Comparison of ENCODE assay signal across 16 cellular contexts in genomic region chr1:7552402-7552801, GRCh38.
A peak's percentile ranks its signal among the peaks of the same experiment; 100 is the strongest.
DNase-seq lines count a peak whose midpoint lies in the region; ATAC-seq and TF ChIP-seq lines count a peak whose summit lies in the region.
"Had no signal": no experiment of that assay in that cellular context is flagged by ENCODE, and none has a peak within 500 bp of the region (broad histone marks: within the 10 kb centered on the region; RNA-seq: fewer than 3 reads in every experiment).

No MANE protein-coding gene starts in this region.

- peak; percentile 23 for DNase-seq in EL
- peak in 1 of 4 donors; percentile 27 for DNase-seq in body of pancreas
- peak; percentile 86 for DNase-seq in islet precursor cell
- DNase-seq in osteoblast (ENCODE audit: insufficient read length, low spot score, missing footprints) = peak; percentile 92
- no peak for DNase-seq in DMS 273 (lab: John Stamatoyannopoulos, UW; ENCODE audit: unreplicated experiment)
- DNase-seq in ecto neural progenitor cell (ENCODE audit: low spot score) = no peak
- no peak for DNase-seq in inferior parietal cortex (ENCODE audit: extremely low spot score)
- DNase-seq: activated B cell treated with CpG ODN at 0.5 μM for 24 hours, hippocampal formation, midbrain, NCI-H187 treated with DMSO at 0.1 percent for 48 hours, NCI-H524 treated with DMSO at 0.1 percent for 48 hours, OCI-M1, SW 1271 had no signal

- H3K36me3 ChIP-seq in body of pancreas (replicated peaks in 1 of 2; ENCODE audit: insufficient read depth in 1 of 2, low read depth in 2 of 2) (no peaks in the 10 kb centered on the region), osteoblast (ENCODE audit: insufficient read depth, low read length) (no peaks in the 10 kb centered on the region)
- H3K36me3 ChIP-seq: HAP-1 had no signal

- H3K79me2 ChIP-seq in osteoblast (ENCODE audit: insufficient read depth, low read length) = no peaks in the 10 kb centered on the region

- H3K27ac ChIP-seq in body of pancreas = no peak overlapping the region
- H3K27ac ChIP-seq in osteoblast (ENCODE audit: low read depth, low read length) = peak overlapping the region; percentile 28

- H2AFZ ChIP-seq in osteoblast (ENCODE audit: low read length) = peak overlapping the region; percentile 67

- peak; percentile 18 for ATAC-seq in body of pancreas
- no peak for ATAC-seq in HG02885 (IDR thresholded peaks at IDR 0.05; ENCODE audit: poor library complexity, unreplicated experiment)

- TF ChIP-seq CTCF in body of pancreas (IDR thresholded peaks at IDR 0.05) = no peak
- no peak for TF ChIP-seq CTCF in osteoblast (IDR thresholded peaks at IDR 0.05; ENCODE audit: extremely low read depth, low read depth, low read length)

- H3K4me1 ChIP-seq in body of pancreas = peaks cover 6% of the 10 kb centered on the region
- H3K4me1 ChIP-seq in osteoblast (ENCODE audit: insufficient read depth, low read length) = peaks cover 28% of the 10 kb centered on the region
- H3K4me1 ChIP-seq: HAP-1 had no signal

- 43 to 66% methylated on average over 3 to 9 of the region's 9 CpGs for WGBS in body of pancreas, 2 donors

- peak overlapping the region; percentile 12 for H3K4me2 ChIP-seq in osteoblast (ENCODE audit: insufficient read depth, low read length)

- intact Hi-C loops in body of pancreas (cut with DNase I) = no loop called here

- H3K4me3 ChIP-seq in body of pancreas (no peak overlapping the region), osteoblast (ENCODE audit: insufficient read depth, low read length) (no peak overlapping the region)
- H3K4me3 ChIP-seq: HAP-1 had no signal

- H3K27me3 ChIP-seq in body of pancreas = no peaks in the 10 kb centered on the region
- H3K27me3 ChIP-seq in osteoblast (ENCODE audit: insufficient read depth, low read length) = no peaks in the 10 kb centered on the region

- H4K20me1 ChIP-seq in osteoblast (ENCODE audit: insufficient read depth, low read length) = no peaks in the 10 kb centered on the region

- no peak for TF ChIP-seq POLR2A in body of pancreas (IDR thresholded peaks at IDR 0.05)

- H3K9me3 ChIP-seq in body of pancreas (no peaks in the 10 kb centered on the region), osteoblast (ENCODE audit: low read depth, low read length) (no peaks in the 10 kb centered on the region)
- H3K9me3 ChIP-seq: HAP-1 had no signal

Comparison
In these comparisons a context has a peak if more than half of its experiments do, and no peak if none do; other contexts are left out.
1. DNase-seq: peak in EL (single experiment), islet precursor cell (single experiment) and osteoblast (single experiment); none in DMS 273 (single experiment), ecto neural progenitor cell (single experiment) and inferior parietal cortex (single experiment).